Comparison of ENCODE assay signal across 14 cellular contexts in the genomic region with DNA sequence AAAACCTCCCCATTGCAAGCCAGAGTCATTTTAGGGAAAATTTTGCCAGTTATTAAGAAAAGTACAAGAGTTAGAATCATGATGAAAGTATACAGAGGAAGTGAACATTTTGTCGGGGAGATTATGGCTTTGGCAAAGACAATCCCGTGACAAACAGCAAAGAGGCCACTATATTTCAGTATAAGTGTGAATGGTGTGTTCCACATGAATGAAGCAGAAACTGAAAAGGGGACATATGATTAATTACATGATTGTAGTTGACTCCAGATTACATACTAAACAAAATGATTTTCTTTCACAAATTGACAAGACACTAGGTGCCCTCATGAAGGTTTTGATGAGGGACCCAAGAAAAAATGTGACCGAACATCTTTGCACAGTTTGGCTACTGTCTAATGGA. TPM values are rescaled to one million over a fixed set of nuclear protein-coding genes. Genes with fewer than 3 reads are reported as not detected.
DNase-seq lines count a peak whose midpoint lies in the region; ATAC-seq lines count a peak whose summit lies in the region.
"Had no signal": no experiment of that assay in that cellular context is flagged by ENCODE, and none has a peak within 500 bp of the region (broad histone marks: within the 10 kb centered on the region; RNA-seq: fewer than 3 reads in every experiment).

No MANE protein-coding gene starts in this region.

- H3K27ac Mint-ChIP-seq in activated T-helper 2 cell treated with anti-CD3 and anti-CD28 coated beads, Interferon-gamma antibody, Interleukin-2, Interleukin-4, amounts not matched to agents 10 μg/mL and 5 μg/mL and 100 μg/mL, durations not matched to agents 14 hours and 24 hours and 36 hours, result peak overlapping the region; percentile 44

- DNase-seq in activated T-helper 2 cell treated with anti-CD3 and anti-CD28 coated beads, Interferon-gamma antibody, Interleukin-2, Interleukin-4, amounts not matched to agents 10 μg/mL and 5 μg/mL and 100 μg/mL, durations not matched to agents 14 hours and 24 hours and 36 hours (ENCODE audit: low spot score), result no peak
- DNase-seq in pons (ENCODE audit: low spot score) (no peak), NCI-H2029 treated with DMSO at 0.1 percent for 48 hours (lab: John Stamatoyannopoulos, UW) (no peak), A172 (ENCODE audit: low spot score) (no peak), cerebellar nuclear complex (lab: John Stamatoyannopoulos, UW) (no peak)
- DNase-seq: activated CD4-positive, alpha-beta T cell treated with anti-CD3 and anti-CD28 coated beads, Interleukin-2, amount 50 U/mL, for 48 hours; body of pancreas; H7; NCI-H510A treated with DMSO at 0.1 percent for 48 hours; stimulated activated CD4-positive, alpha-beta T cell treated with anti-CD3 and anti-CD28 coated beads, Interleukin-4, amount 100 ng/mL, for 1 hour; tibial artery had no signal

- H3K4me3 Mint-ChIP-seq in activated T-helper 2 cell treated with anti-CD3 and anti-CD28 coated beads, Interferon-gamma antibody, Interleukin-2, Interleukin-4, amounts not matched to agents 10 μg/mL and 5 μg/mL and 100 μg/mL, durations not matched to agents 14 hours and 24 hours and 36 hours (ENCODE audit: low read depth), result no peak overlapping the region

- H3K4me1 Mint-ChIP-seq in activated T-helper 2 cell treated with anti-CD3 and anti-CD28 coated beads, Interferon-gamma antibody, Interleukin-2, Interleukin-4, amounts not matched to agents 10 μg/mL and 5 μg/mL and 100 μg/mL, durations not matched to agents 14 hours and 24 hours and 36 hours (ENCODE audit: low read depth), result peaks cover 76% of the 10 kb centered on the region

- H3K27me3 Mint-ChIP-seq in activated T-helper 2 cell treated with anti-CD3 and anti-CD28 coated beads, Interferon-gamma antibody, Interleukin-2, Interleukin-4, amounts not matched to agents 10 μg/mL and 5 μg/mL and 100 μg/mL, durations not matched to agents 14 hours and 24 hours and 36 hours (ENCODE audit: low read depth), result no peaks in the 10 kb centered on the region

- H3K9me3 Mint-ChIP-seq in activated T-helper 2 cell treated with anti-CD3 and anti-CD28 coated beads, Interferon-gamma antibody, Interleukin-2, Interleukin-4, amounts not matched to agents 10 μg/mL and 5 μg/mL and 100 μg/mL, durations not matched to agents 14 hours and 24 hours and 36 hours, result peaks cover 29% of the 10 kb centered on the region

- H3K36me3 Mint-ChIP-seq in activated T-helper 2 cell treated with anti-CD3 and anti-CD28 coated beads, Interferon-gamma antibody, Interleukin-2, Interleukin-4, amounts not matched to agents 10 μg/mL and 5 μg/mL and 100 μg/mL, durations not matched to agents 14 hours and 24 hours and 36 hours (ENCODE audit: low read depth), result peaks cover 96% of the 10 kb centered on the region

- intact Hi-C loops in activated T-helper 2 cell treated with anti-CD3 and anti-CD28 coated beads, Interferon-gamma antibody, Interleukin-2, Interleukin-4, amounts not matched to agents 10 μg/mL and 5 μg/mL and 100 μg/mL, durations not matched to agents 14 hours and 24 hours and 36 hours (cut with micrococcal nuclease), result loop anchor here (1.0 to 10.0 kb wide), 5 partner anchors 13 to 345 kb away; partner anchors contain the start of gene SP100

- ATAC-seq in GM18861 (IDR thresholded peaks at IDR 0.05; ENCODE audit: unreplicated experiment) (peak; percentile 71), GM21360 (IDR thresholded peaks at IDR 0.05; ENCODE audit: unreplicated experiment) (peak; percentile 52), HG03045 (IDR thresholded peaks at IDR 0.05; ENCODE audit: unreplicated experiment) (peak; percentile 51)
- ATAC-seq: body of pancreas had no signal

RNA-seq across cellular contexts. Expression of gene SP140, which starts 42.0 kb away (rescaled TPM):
- 316 and 317 TPM in 2 replicates for total RNA-seq in activated T-helper 2 cell treated with anti-CD3 and anti-CD28 coated beads, Interferon-gamma antibody, Interleukin-2, Interleukin-4, amounts not matched to agents 10 μg/mL and 5 μg/mL and 100 μg/mL, durations not matched to agents 14 hours and 24 hours and 36 hours
- total RNA-seq in A172 (2014; rRNA removed; shearing (Covaris generic)), result 0.65 and 1.6 TPM in 2 replicates

RNA-seq across cellular contexts. Expression of gene SP110, which starts 47.8 kb away (rescaled TPM):
- total RNA-seq in activated T-helper 2 cell treated with anti-CD3 and anti-CD28 coated beads, Interferon-gamma antibody, Interleukin-2, Interleukin-4, amounts not matched to agents 10 μg/mL and 5 μg/mL and 100 μg/mL, durations not matched to agents 14 hours and 24 hours and 36 hours, result 114 and 121 TPM in 2 replicates
- total RNA-seq in A172 (2014; rRNA removed; shearing (Covaris generic)), result 18.9 and 22.6 TPM in 2 replicates

RNA-seq across cellular contexts. Expression of gene SP140L, which starts 59.4 kb away (rescaled TPM):
- total RNA-seq in activated T-helper 2 cell treated with anti-CD3 and anti-CD28 coated beads, Interferon-gamma antibody, Interleukin-2, Interleukin-4, amounts not matched to agents 10 μg/mL and 5 μg/mL and 100 μg/mL, durations not matched to agents 14 hours and 24 hours and 36 hours, result 55.7 and 59.1 TPM in 2 replicates
- 10.4 and 13.0 TPM in 2 replicates for total RNA-seq in A172 (2014; rRNA removed; shearing (Covaris generic))

Comparison
In these comparisons a context has a peak if more than half of its experiments do, and no peak if none do; other contexts are left out.
1. RNA of gene SP140, which starts 42.0 kb away (total RNA-seq): 316 to 317 TPM in activated T-helper 2 cell treated with anti-CD3 and anti-CD28 coated beads, Interferon-gamma antibody, Interleukin-2, Interleukin-4, amounts not matched to agents 10 μg/mL and 5 μg/mL and 100 μg/mL, durations not matched to agents 14 hours and 24 hours and 36 hours; 0.65 to 1.6 TPM in A172; every median in the first group is over 100 times any median in the second.
2. Peak in every context shown above with its lines, with median percentiles within 50 percentile points of each other: ATAC-seq.